13 cellular contexts compared by ENCODE assay signal in genomic region chr1:151238467-151238739, GRCh38.
A peak's percentile ranks its signal among the peaks of the same experiment; 100 is the strongest.
DNase-seq lines count a peak whose midpoint lies in the region; ATAC-seq and TF ChIP-seq lines count a peak whose summit lies in the region.
"Had no signal": no experiment of that assay in that cellular context is flagged by ENCODE, and none has a peak within 500 bp of the region (broad histone marks: within the 10 kb centered on the region; RNA-seq: fewer than 3 reads in every experiment).

No MANE protein-coding gene starts in this region.

- H3K4me1 Mint-ChIP-seq in nephron progenitor cell = no peaks in the 10 kb centered on the region

- H3K4me3 Mint-ChIP-seq in nephron progenitor cell = no peak overlapping the region
- H3K4me3 Mint-ChIP-seq: activated CD8-positive, alpha-beta memory T cell treated with anti-CD3 and anti-CD28 coated beads, Interleukin-2, amount 10 ng/mL, durations not matched to agents 7 days and 5 days had no signal

- DNase-seq in Ammon's horn (ENCODE audit: low spot score) (peak; percentile 49), NCI-H446 treated with DMSO at 0.1 percent for 48 hours (lab: John Stamatoyannopoulos, UW) (peak; percentile 82), nephron progenitor cell (no peak), Kasumi-1 (lab: John Stamatoyannopoulos, UW) (no peak)
- DNase-seq: activated CD8-positive, alpha-beta memory T cell treated with anti-CD3 and anti-CD28 coated beads, Interleukin-2, amount 10 ng/mL, durations not matched to agents 7 days and 5 days; central memory CD4-positive, alpha-beta T cell; DMS153; hippocampal formation; NCI-H2081 had no signal

- peak overlapping the region; percentile 52 for H3K27ac ChIP-seq in cingulate gyrus (ENCODE audit: low read depth, low read length)

- H3K27ac Mint-ChIP-seq in nephron progenitor cell = peak overlapping the region; percentile 15
- H3K27ac Mint-ChIP-seq: activated CD8-positive, alpha-beta memory T cell treated with anti-CD3 and anti-CD28 coated beads, Interleukin-2, amount 10 ng/mL, durations not matched to agents 7 days and 5 days had no signal

- peaks cover 5% of the 10 kb centered on the region for H3K27me3 Mint-ChIP-seq in nephron progenitor cell (ENCODE audit: low read depth, poor library complexity)
- H3K27me3 Mint-ChIP-seq: activated CD8-positive, alpha-beta memory T cell treated with anti-CD3 and anti-CD28 coated beads, Interleukin-2, amount 10 ng/mL, durations not matched to agents 7 days and 5 days had no signal

- ATAC-seq in HG02840 (IDR thresholded peaks at IDR 0.05; ENCODE audit: low FRiP score, unreplicated experiment) (no peak), HG03139 (IDR thresholded peaks at IDR 0.05; ENCODE audit: unreplicated experiment) (no peak), GM19463 (IDR thresholded peaks at IDR 0.05; ENCODE audit: unreplicated experiment) (no peak)
- ATAC-seq: activated CD8-positive, alpha-beta memory T cell treated with anti-CD3 and anti-CD28 coated beads, Interleukin-2, amount 10 ng/mL, durations not matched to agents 7 days and 5 days had no signal

- no peak for TF ChIP-seq CTCF in nephron progenitor cell (IDR thresholded peaks at IDR 0.05)

- no peaks in the 10 kb centered on the region for H3K9me3 Mint-ChIP-seq in nephron progenitor cell

- H3K36me3 Mint-ChIP-seq in nephron progenitor cell (ENCODE audit: low read depth) = peaks cover 86% of the 10 kb centered on the region

Comparison
In these comparisons a context has a peak if more than half of its experiments do, and no peak if none do; other contexts are left out.
1. DNase-seq: peak in Ammon's horn (single experiment) and NCI-H446 treated with DMSO at 0.1 percent for 48 hours (single experiment); none in nephron progenitor cell (single experiment) and Kasumi-1 (0 of 2).